1 cellular context compared by ENCODE assay signal in the genomic region with DNA sequence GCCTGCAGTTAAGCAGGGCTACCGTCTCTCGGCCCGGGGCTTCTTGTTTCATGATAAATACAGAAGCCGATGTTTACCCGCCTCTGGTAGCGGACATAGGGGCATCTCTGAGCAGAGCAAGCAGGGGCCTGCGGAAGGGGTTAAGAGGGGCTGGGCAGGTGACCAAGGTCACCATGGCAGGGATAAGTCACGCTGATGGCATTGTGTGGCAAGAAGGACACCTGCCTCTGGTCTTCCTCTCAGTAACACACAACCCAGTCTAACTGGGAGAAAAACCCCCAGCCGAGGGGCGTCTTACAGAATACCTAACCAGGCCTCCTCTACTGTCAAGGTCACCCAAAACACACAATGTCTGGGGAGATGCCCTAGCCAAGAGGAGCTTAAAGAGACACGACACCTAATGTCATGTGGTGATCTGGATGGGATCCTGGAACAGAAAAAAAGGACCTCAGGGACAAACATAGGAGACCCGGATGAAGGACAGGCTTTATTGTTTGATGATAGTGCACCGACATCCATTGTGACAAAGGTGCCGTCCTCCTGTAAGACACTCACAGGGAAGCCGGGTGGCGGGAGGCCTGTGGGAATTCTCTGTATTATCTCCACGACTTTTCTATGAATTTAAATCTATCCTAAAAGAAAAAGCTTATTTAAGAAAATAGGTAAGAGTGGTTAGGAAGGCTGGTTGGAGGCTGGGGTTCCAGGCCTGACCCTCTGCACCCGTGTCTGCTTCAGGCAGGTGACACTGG.
TF ChIP-seq lines count a peak whose summit lies in the region.

No MANE protein-coding gene starts in this region.

TF ChIP-seq in HepG2, 621 proteins besides CTCF, POLR2A, EP300 and RAD21 (continued from another document and continues in another):
- TF ChIP-seq, protein P1, sequence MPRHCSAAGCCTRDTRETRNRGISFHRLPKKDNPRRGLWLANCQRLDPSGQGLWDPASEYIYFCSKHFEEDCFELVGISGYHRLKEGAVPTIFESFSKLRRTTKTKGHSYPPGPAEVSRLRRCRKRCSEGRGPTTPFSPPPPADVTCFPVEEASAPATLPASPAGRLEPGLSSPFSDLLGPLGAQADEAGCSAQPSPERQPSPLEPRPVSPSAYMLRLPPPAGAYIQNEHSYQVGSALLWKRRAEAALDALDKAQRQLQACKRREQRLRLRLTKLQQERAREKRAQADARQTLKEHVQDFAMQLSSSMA (CRISPR knock-in tag; IDR thresholded peaks at IDR 0.05) = no peak
- TF ChIP-seq GTF2F1 (IDR thresholded peaks at IDR 0.05; ENCODE audit: low read length) = no peak
- no peak for TF ChIP-seq EED (CRISPR knock-in tag; IDR thresholded peaks at IDR 0.05)
- TF ChIP-seq MEIS2 (CRISPR knock-in tag; IDR thresholded peaks at IDR 0.05) = no peak; the same call in 1 of the 2 replicates
- TF ChIP-seq THAP11 (CRISPR knock-in tag; IDR thresholded peaks at IDR 0.05) = no peak; the same call in 1 of the 2 replicates
- no peak for TF ChIP-seq MAFK (conservative IDR thresholded peaks at IDR 0.05 in 1 of 2, IDR thresholded peaks at IDR 0.05 in 1 of 2; ENCODE audit: low read length in 2 of 2)
- no peak for TF ChIP-seq RARG (CRISPR knock-in tag; IDR thresholded peaks at IDR 0.05; ENCODE audit: low read depth)
- TF ChIP-seq ONECUT2 (CRISPR knock-in tag; IDR thresholded peaks at IDR 0.05) = no peak
- TF ChIP-seq ARNTL (CRISPR knock-in tag; IDR thresholded peaks at IDR 0.05) = peak; percentile 48; the same call in 1 of the 2 replicates
- TF ChIP-seq, protein P2, sequence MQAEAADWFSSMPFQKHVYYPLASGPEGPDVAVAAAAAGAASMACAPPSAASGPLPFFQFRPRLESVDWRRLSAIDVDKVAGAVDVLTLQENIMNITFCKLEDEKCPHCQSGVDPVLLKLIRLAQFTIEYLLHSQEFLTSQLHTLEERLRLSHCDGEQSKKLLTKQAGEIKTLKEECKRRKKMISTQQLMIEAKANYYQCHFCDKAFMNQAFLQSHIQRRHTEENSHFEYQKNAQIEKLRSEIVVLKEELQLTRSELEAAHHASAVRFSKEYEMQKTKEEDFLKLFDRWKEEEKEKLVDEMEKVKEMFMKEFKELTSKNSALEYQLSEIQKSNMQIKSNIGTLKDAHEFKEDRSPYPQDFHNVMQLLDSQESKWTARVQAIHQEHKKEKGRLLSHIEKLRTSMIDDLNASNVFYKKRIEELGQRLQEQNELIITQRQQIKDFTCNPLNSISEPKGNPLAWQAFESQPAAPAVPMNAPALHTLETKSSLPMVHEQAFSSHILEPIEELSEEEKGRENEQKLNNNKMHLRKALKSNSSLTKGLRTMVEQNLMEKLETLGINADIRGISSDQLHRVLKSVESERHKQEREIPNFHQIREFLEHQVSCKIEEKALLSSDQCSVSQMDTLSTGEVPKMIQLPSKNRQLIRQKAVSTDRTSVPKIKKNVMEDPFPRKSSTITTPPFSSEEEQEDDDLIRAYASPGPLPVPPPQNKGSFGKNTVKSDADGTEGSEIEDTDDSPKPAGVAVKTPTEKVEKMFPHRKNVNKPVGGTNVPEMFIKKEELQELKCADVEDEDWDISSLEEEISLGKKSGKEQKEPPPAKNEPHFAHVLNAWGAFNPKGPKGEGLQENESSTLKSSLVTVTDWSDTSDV (CRISPR knock-in tag; IDR thresholded peaks at IDR 0.05) = no peak
- TF ChIP-seq ZNF432 (CRISPR knock-in tag; IDR thresholded peaks at IDR 0.05; ENCODE audit: borderline replicate concordance) = no peak
- TF ChIP-seq, protein P3, sequence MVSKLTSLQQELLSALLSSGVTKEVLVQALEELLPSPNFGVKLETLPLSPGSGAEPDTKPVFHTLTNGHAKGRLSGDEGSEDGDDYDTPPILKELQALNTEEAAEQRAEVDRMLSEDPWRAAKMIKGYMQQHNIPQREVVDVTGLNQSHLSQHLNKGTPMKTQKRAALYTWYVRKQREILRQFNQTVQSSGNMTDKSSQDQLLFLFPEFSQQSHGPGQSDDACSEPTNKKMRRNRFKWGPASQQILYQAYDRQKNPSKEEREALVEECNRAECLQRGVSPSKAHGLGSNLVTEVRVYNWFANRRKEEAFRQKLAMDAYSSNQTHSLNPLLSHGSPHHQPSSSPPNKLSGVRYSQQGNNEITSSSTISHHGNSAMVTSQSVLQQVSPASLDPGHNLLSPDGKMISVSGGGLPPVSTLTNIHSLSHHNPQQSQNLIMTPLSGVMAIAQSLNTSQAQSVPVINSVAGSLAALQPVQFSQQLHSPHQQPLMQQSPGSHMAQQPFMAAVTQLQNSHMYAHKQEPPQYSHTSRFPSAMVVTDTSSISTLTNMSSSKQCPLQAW (CRISPR knock-in tag; IDR thresholded peaks at IDR 0.05) = 0 out of 2 replicates have a peak, but pooled peaks have one; percentile 19
- no peak for TF ChIP-seq SP2 (CRISPR knock-in tag; IDR thresholded peaks at IDR 0.05)
- TF ChIP-seq, protein P4, sequence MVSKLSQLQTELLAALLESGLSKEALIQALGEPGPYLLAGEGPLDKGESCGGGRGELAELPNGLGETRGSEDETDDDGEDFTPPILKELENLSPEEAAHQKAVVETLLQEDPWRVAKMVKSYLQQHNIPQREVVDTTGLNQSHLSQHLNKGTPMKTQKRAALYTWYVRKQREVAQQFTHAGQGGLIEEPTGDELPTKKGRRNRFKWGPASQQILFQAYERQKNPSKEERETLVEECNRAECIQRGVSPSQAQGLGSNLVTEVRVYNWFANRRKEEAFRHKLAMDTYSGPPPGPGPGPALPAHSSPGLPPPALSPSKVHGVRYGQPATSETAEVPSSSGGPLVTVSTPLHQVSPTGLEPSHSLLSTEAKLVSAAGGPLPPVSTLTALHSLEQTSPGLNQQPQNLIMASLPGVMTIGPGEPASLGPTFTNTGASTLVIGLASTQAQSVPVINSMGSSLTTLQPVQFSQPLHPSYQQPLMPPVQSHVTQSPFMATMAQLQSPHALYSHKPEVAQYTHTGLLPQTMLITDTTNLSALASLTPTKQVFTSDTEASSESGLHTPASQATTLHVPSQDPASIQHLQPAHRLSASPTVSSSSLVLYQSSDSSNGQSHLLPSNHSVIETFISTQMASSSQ (IDR thresholded peaks at IDR 0.05; ENCODE audit: low read depth) = no peak
- TF ChIP-seq, protein P4 (CRISPR knock-in tag; IDR thresholded peaks at IDR 0.05; ENCODE audit: borderline replicate concordance) = no peak
- TF ChIP-seq ZNF883 (CRISPR knock-in tag; IDR thresholded peaks at IDR 0.05; ENCODE audit: not compliant biosample characterization) = no peak
- no peak for TF ChIP-seq ZNF746 (CRISPR knock-in tag; IDR thresholded peaks at IDR 0.05)
- TF ChIP-seq KLF13 (CRISPR knock-in tag; IDR thresholded peaks at IDR 0.05) = no peak
- no peak for TF ChIP-seq RBAK (CRISPR knock-in tag; IDR thresholded peaks at IDR 0.05)
- TF ChIP-seq, protein P5, sequence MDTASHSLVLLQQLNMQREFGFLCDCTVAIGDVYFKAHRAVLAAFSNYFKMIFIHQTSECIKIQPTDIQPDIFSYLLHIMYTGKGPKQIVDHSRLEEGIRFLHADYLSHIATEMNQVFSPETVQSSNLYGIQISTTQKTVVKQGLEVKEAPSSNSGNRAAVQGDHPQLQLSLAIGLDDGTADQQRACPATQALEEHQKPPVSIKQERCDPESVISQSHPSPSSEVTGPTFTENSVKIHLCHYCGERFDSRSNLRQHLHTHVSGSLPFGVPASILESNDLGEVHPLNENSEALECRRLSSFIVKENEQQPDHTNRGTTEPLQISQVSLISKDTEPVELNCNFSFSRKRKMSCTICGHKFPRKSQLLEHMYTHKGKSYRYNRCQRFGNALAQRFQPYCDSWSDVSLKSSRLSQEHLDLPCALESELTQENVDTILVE (CRISPR knock-in tag; IDR thresholded peaks at IDR 0.05) = no peak
- no peak for TF ChIP-seq MLLT10 (CRISPR knock-in tag; IDR thresholded peaks at IDR 0.05)
- no peak; the same call in 1 of the 2 replicates for TF ChIP-seq YEATS4 (CRISPR knock-in tag; IDR thresholded peaks at IDR 0.05; ENCODE audit: borderline replicate concordance)
- no peak for TF ChIP-seq ZNF326 (CRISPR knock-in tag; IDR thresholded peaks at IDR 0.05; ENCODE audit: borderline replicate concordance)
- TF ChIP-seq TP53 (CRISPR knock-in tag; conservative IDR thresholded peaks at IDR 0.05) = no peak
- TF ChIP-seq ATRX (CRISPR knock-in tag; IDR thresholded peaks at IDR 0.05; ENCODE audit: borderline replicate concordance) = no peak
- TF ChIP-seq TCF7 (IDR thresholded peaks at IDR 0.05; ENCODE audit: low read depth) = no peak
- no peak for TF ChIP-seq MTF2 (CRISPR knock-in tag; IDR thresholded peaks at IDR 0.05; ENCODE audit: borderline replicate concordance)
- TF ChIP-seq, protein P6, sequence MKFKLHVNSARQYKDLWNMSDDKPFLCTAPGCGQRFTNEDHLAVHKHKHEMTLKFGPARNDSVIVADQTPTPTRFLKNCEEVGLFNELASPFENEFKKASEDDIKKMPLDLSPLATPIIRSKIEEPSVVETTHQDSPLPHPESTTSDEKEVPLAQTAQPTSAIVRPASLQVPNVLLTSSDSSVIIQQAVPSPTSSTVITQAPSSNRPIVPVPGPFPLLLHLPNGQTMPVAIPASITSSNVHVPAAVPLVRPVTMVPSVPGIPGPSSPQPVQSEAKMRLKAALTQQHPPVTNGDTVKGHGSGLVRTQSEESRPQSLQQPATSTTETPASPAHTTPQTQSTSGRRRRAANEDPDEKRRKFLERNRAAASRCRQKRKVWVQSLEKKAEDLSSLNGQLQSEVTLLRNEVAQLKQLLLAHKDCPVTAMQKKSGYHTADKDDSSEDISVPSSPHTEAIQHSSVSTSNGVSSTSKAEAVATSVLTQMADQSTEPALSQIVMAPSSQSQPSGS (CRISPR knock-in tag; IDR thresholded peaks at IDR 0.05) = no peak
- TF ChIP-seq ZNF235 (CRISPR knock-in tag; IDR thresholded peaks at IDR 0.05; ENCODE audit: borderline replicate concordance) = no peak
- peak; percentile 47 for TF ChIP-seq FOXA3 (CRISPR knock-in tag; IDR thresholded peaks at IDR 0.05)
- TF ChIP-seq ATAD3A (CRISPR knock-in tag; IDR thresholded peaks at IDR 0.05) = no peak
- TF ChIP-seq HCFC1 (IDR thresholded peaks at IDR 0.05; ENCODE audit: low read depth, low read length) = no peak
- TF ChIP-seq ZBTB1 (CRISPR knock-in tag; IDR thresholded peaks at IDR 0.05; ENCODE audit: borderline replicate concordance) = no peak
- no peak for TF ChIP-seq SP1 (IDR thresholded peaks at IDR 0.05)
- TF ChIP-seq SP1 (CRISPR knock-in tag; IDR thresholded peaks at IDR 0.05) = 0 out of 2 replicates have a peak, but pooled peaks have one; percentile 12
- no peak for TF ChIP-seq ZNF563 (CRISPR knock-in tag; IDR thresholded peaks at IDR 0.05)
- TF ChIP-seq, protein P7, sequence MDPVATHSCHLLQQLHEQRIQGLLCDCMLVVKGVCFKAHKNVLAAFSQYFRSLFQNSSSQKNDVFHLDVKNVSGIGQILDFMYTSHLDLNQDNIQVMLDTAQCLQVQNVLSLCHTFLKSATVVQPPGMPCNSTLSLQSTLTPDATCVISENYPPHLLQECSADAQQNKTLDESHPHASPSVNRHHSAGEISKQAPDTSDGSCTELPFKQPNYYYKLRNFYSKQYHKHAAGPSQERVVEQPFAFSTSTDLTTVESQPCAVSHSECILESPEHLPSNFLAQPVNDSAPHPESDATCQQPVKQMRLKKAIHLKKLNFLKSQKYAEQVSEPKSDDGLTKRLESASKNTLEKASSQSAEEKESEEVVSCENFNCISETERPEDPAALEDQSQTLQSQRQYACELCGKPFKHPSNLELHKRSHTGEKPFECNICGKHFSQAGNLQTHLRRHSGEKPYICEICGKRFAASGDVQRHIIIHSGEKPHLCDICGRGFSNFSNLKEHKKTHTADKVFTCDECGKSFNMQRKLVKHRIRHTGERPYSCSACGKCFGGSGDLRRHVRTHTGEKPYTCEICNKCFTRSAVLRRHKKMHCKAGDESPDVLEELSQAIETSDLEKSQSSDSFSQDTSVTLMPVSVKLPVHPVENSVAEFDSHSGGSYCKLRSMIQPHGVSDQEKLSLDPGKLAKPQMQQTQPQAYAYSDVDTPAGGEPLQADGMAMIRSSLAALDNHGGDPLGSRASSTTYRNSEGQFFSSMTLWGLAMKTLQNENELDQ (CRISPR knock-in tag; IDR thresholded peaks at IDR 0.05; ENCODE audit: borderline replicate concordance) = no peak
- 0 out of 2 replicates have a peak, but pooled peaks have one; percentile 4 for TF ChIP-seq ZNF776 (CRISPR knock-in tag; IDR thresholded peaks at IDR 0.05)
- TF ChIP-seq ZFP41 (CRISPR knock-in tag; IDR thresholded peaks at IDR 0.05; ENCODE audit: borderline replicate concordance) = no peak
- no peak for TF ChIP-seq HNRNPH1 (optimal IDR thresholded peaks at IDR 0.05; ENCODE audit: low read depth, low read length)
- no peak for TF ChIP-seq MED8 (CRISPR knock-in tag; IDR thresholded peaks at IDR 0.05; ENCODE audit: insufficient replicate concordance)
- TF ChIP-seq ZNF33B (CRISPR knock-in tag; IDR thresholded peaks at IDR 0.05) = no peak
- TF ChIP-seq, protein P8, sequence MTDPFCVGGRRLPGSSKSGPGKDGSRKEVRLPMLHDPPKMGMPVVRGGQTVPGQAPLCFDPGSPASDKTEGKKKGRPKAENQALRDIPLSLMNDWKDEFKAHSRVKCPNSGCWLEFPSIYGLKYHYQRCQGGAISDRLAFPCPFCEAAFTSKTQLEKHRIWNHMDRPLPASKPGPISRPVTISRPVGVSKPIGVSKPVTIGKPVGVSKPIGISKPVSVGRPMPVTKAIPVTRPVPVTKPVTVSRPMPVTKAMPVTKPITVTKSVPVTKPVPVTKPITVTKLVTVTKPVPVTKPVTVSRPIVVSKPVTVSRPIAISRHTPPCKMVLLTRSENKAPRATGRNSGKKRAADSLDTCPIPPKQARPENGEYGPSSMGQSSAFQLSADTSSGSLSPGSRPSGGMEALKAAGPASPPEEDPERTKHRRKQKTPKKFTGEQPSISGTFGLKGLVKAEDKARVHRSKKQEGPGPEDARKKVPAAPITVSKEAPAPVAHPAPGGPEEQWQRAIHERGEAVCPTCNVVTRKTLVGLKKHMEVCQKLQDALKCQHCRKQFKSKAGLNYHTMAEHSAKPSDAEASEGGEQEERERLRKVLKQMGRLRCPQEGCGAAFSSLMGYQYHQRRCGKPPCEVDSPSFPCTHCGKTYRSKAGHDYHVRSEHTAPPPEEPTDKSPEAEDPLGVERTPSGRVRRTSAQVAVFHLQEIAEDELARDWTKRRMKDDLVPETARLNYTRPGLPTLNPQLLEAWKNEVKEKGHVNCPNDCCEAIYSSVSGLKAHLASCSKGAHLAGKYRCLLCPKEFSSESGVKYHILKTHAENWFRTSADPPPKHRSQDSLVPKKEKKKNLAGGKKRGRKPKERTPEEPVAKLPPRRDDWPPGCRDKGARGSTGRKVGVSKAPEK (CRISPR knock-in tag; IDR thresholded peaks at IDR 0.05; ENCODE audit: borderline replicate concordance) = no peak
- no peak for TF ChIP-seq DNMT3B (CRISPR knock-in tag; conservative IDR thresholded peaks at IDR 0.05)
- no peak for TF ChIP-seq PHF5A (CRISPR knock-in tag; IDR thresholded peaks at IDR 0.05; ENCODE audit: low read depth, unreplicated experiment)
- no peak for TF ChIP-seq CREB1 (IDR thresholded peaks at IDR 0.05)
- no peak for TF ChIP-seq CREB1 (CRISPR knock-in tag; IDR thresholded peaks at IDR 0.05)
- TF ChIP-seq NFYC (CRISPR knock-in tag; IDR thresholded peaks at IDR 0.05) = no peak
- TF ChIP-seq ZNF549 (CRISPR knock-in tag; IDR thresholded peaks at IDR 0.05) = no peak
- no peak; the same call in 1 of the 2 replicates for TF ChIP-seq BCL6 (CRISPR knock-in tag; IDR thresholded peaks at IDR 0.05)
